In genomic region chr22:44913198-44913983, GRCh38 we compare ENCODE assay signal across 17 cellular contexts.
A peak's percentile ranks its signal among the peaks of the same experiment; 100 is the strongest.
DNase-seq lines count a peak whose midpoint lies in the region; ATAC-seq and TF ChIP-seq lines count a peak whose summit lies in the region.
"Had no signal": no experiment of that assay in that cellular context is flagged by ENCODE, and none has a peak within 500 bp of the region (broad histone marks: within the 10 kb centered on the region; RNA-seq: fewer than 3 reads in every experiment).

No MANE protein-coding gene starts in this region.

- peaks cover 8% of the 10 kb centered on the region for H3K9me3 Mint-ChIP-seq in activated naive CD8-positive, alpha-beta T cell treated with anti-CD3 and anti-CD28 coated beads, Interleukin-2, amount 10 ng/mL, durations not matched to agents 7 days and 5 days
- peaks cover 16% of the 10 kb centered on the region for H3K9me3 Mint-ChIP-seq in activated naive CD8-positive, alpha-beta T cell treated with anti-CD3 and anti-CD28 coated beads, Interleukin-2, amount 50 U/mL, for 24 hours
- peaks cover 5% of the 10 kb centered on the region for H3K9me3 Mint-ChIP-seq in endothelial cell (ENCODE audit: unreplicated experiment)
- peaks cover 20% of the 10 kb centered on the region for H3K9me3 Mint-ChIP-seq in mesothelial cell of epicardium

- H3K36me3 ChIP-seq in upper lobe of right lung: no peaks in the 10 kb centered on the region
- H3K36me3 ChIP-seq in tibial nerve: peaks cover 0 to 49% (median 0%) of the 10 kb centered on the region in 3 donors

- POLR2A ChIA-PET in activated naive CD8-positive, alpha-beta T cell treated with anti-CD3 and anti-CD28 coated beads, Interleukin-2, amount 10 ng/mL, durations not matched to agents 7 days and 5 days (lab: Charles Lee): no interaction called here

- no peaks in the 10 kb centered on the region for H3K9me3 ChIP-seq in upper lobe of right lung
- H3K9me3 ChIP-seq in tibial nerve: peaks cover 0 to 13% (median 0%) of the 10 kb centered on the region in 4 donors

- H3K27me3 Mint-ChIP-seq in activated naive CD8-positive, alpha-beta T cell treated with anti-CD3 and anti-CD28 coated beads, Interleukin-2, amount 10 ng/mL, durations not matched to agents 7 days and 5 days: no peaks in the 10 kb centered on the region
- H3K27me3 Mint-ChIP-seq in activated naive CD8-positive, alpha-beta T cell treated with anti-CD3 and anti-CD28 coated beads, Interleukin-2, amount 50 U/mL, for 24 hours: peaks cover 7% of the 10 kb centered on the region
- no peaks in the 10 kb centered on the region for H3K27me3 Mint-ChIP-seq in endothelial cell (ENCODE audit: unreplicated experiment)
- H3K27me3 Mint-ChIP-seq in mesothelial cell of epicardium (ENCODE audit: low read depth): peaks cover 17% of the 10 kb centered on the region

- no peak overlapping the region for H3K4me3 Mint-ChIP-seq in activated naive CD8-positive, alpha-beta T cell treated with anti-CD3 and anti-CD28 coated beads, Interleukin-2, amount 10 ng/mL, durations not matched to agents 7 days and 5 days
- H3K4me3 Mint-ChIP-seq in activated naive CD8-positive, alpha-beta T cell treated with anti-CD3 and anti-CD28 coated beads, Interleukin-2, amount 50 U/mL, for 24 hours: no peak overlapping the region
- H3K4me3 Mint-ChIP-seq in endothelial cell (ENCODE audit: unreplicated experiment) (no peak overlapping the region), mesothelial cell of epicardium (no peak overlapping the region)

- DNase-seq in activated naive CD8-positive, alpha-beta T cell treated with anti-CD3 and anti-CD28 coated beads, Interleukin-2, amount 10 ng/mL, durations not matched to agents 7 days and 5 days: peak; percentile 11
- no peak for DNase-seq in activated naive CD8-positive, alpha-beta T cell treated with anti-CD3 and anti-CD28 coated beads, Interleukin-2, amount 50 U/mL, for 24 hours
- no peak for DNase-seq in endothelial cell (ENCODE audit: low spot score)
- no peak for DNase-seq in mesothelial cell of epicardium (ENCODE audit: low spot score in 2 of 2, unreplicated experiment in 2 of 2)
- peak; percentile 57 for DNase-seq in upper lobe of right lung
- DNase-seq in AG20443 (ENCODE audit: low spot score): no peak
- no peak for DNase-seq in NCI-H510A (lab: John Stamatoyannopoulos, UW)
- no peak for DNase-seq in tibial nerve (ENCODE audit: low spot score in 2 of 2)
- DNase-seq: 8988T, C1 segment of cervical spinal cord, COR-L47, DMS53, NCI-H1092, NCI-H226, PC-9 had no signal

- TF ChIP-seq CTCF in endothelial cell (IDR thresholded peaks at IDR 0.05; ENCODE audit: unreplicated experiment): peak; percentile 31
- TF ChIP-seq CTCF in mesothelial cell of epicardium (IDR thresholded peaks at IDR 0.05; ENCODE audit: unreplicated experiment): peak; percentile 38
- TF ChIP-seq CTCF in upper lobe of right lung (IDR thresholded peaks at IDR 0.05): no peak
- TF ChIP-seq CTCF in tibial nerve (IDR thresholded peaks at IDR 0.05): no peak

- H3K4me3 ChIP-seq in upper lobe of right lung (no peak overlapping the region), tibial nerve (no peak overlapping the region)
- H3K4me3 ChIP-seq: GM12878, PC-9 had no signal

- TF ChIP-seq POLR2A in tibial nerve (IDR thresholded peaks at IDR 0.05): no peak

- no peak for ATAC-seq in activated naive CD8-positive, alpha-beta T cell treated with anti-CD3 and anti-CD28 coated beads, Interleukin-2, amount 10 ng/mL, durations not matched to agents 7 days and 5 days (ENCODE audit: low read depth)
- ATAC-seq in activated naive CD8-positive, alpha-beta T cell treated with anti-CD3 and anti-CD28 coated beads, Interleukin-2, amount 50 U/mL, for 24 hours: no peak
- ATAC-seq in upper lobe of right lung: no peak
- ATAC-seq: GM12878 had no signal

- H3K27ac Mint-ChIP-seq in activated naive CD8-positive, alpha-beta T cell treated with anti-CD3 and anti-CD28 coated beads, Interleukin-2, amount 10 ng/mL, durations not matched to agents 7 days and 5 days: no peak overlapping the region
- H3K27ac Mint-ChIP-seq in activated naive CD8-positive, alpha-beta T cell treated with anti-CD3 and anti-CD28 coated beads, Interleukin-2, amount 50 U/mL, for 24 hours: no peak overlapping the region
- no peak overlapping the region for H3K27ac Mint-ChIP-seq in endothelial cell (ENCODE audit: unreplicated experiment)
- no peak overlapping the region for H3K27ac Mint-ChIP-seq in mesothelial cell of epicardium

- intact Hi-C loops in upper lobe of right lung (cut with DNase I): no loop called here

- WGBS in tibial nerve, 2 donors: 94% methylated on average over 17 to 24 of the region's 24 CpGs

- H3K27me3 ChIP-seq in upper lobe of right lung (no peaks in the 10 kb centered on the region), tibial nerve (no peaks in the 10 kb centered on the region)

- no peaks in the 10 kb centered on the region for H3K4me1 Mint-ChIP-seq in activated naive CD8-positive, alpha-beta T cell treated with anti-CD3 and anti-CD28 coated beads, Interleukin-2, amount 10 ng/mL, durations not matched to agents 7 days and 5 days
- no peaks in the 10 kb centered on the region for H3K4me1 Mint-ChIP-seq in activated naive CD8-positive, alpha-beta T cell treated with anti-CD3 and anti-CD28 coated beads, Interleukin-2, amount 50 U/mL, for 24 hours
- no peaks in the 10 kb centered on the region for H3K4me1 Mint-ChIP-seq in endothelial cell (ENCODE audit: unreplicated experiment)
- H3K4me1 Mint-ChIP-seq in mesothelial cell of epicardium: no peaks in the 10 kb centered on the region

- H3K27ac ChIP-seq in upper lobe of right lung (no peak overlapping the region), tibial nerve (no peak overlapping the region)
- H3K27ac ChIP-seq: KMS-11, PC-9 had no signal

- no peaks in the 10 kb centered on the region for H3K36me3 Mint-ChIP-seq in activated naive CD8-positive, alpha-beta T cell treated with anti-CD3 and anti-CD28 coated beads, Interleukin-2, amount 10 ng/mL, durations not matched to agents 7 days and 5 days
- no peaks in the 10 kb centered on the region for H3K36me3 Mint-ChIP-seq in activated naive CD8-positive, alpha-beta T cell treated with anti-CD3 and anti-CD28 coated beads, Interleukin-2, amount 50 U/mL, for 24 hours (ENCODE audit: low read depth)
- peaks cover 38% of the 10 kb centered on the region for H3K36me3 Mint-ChIP-seq in endothelial cell (ENCODE audit: low read depth, unreplicated experiment)
- H3K36me3 Mint-ChIP-seq in mesothelial cell of epicardium: peaks cover 29% of the 10 kb centered on the region

- no peak for TF ChIP-seq EP300 in tibial nerve (IDR thresholded peaks at IDR 0.05)

- H3K4me1 ChIP-seq in upper lobe of right lung (no peaks in the 10 kb centered on the region), tibial nerve (no peaks in the 10 kb centered on the region)

Comparison
In these comparisons a context has a peak if more than half of its experiments do, and no peak if none do; other contexts are left out.
1. DNase-seq: peak in activated naive CD8-positive, alpha-beta T cell treated with anti-CD3 and anti-CD28 coated beads, Interleukin-2, amount 10 ng/mL, durations not matched to agents 7 days and 5 days (single experiment) and upper lobe of right lung (single experiment); none in activated naive CD8-positive, alpha-beta T cell treated with anti-CD3 and anti-CD28 coated beads, Interleukin-2, amount 50 U/mL, for 24 hours (single experiment), endothelial cell (single experiment), mesothelial cell of epicardium (0 of 2), AG20443 (single experiment), NCI-H510A (single experiment) and tibial nerve (0 of 2).
2. CTCF ChIP-seq: peak in endothelial cell (single experiment) and mesothelial cell of epicardium (single experiment); none in upper lobe of right lung (single experiment) and tibial nerve (0 of 5).